ENCODE assay signal across 8 cellular contexts in genomic region chr1:109075531-109076490, GRCh38.
DNase-seq lines count a peak whose midpoint lies in the region; ATAC-seq and TF ChIP-seq lines count a peak whose summit lies in the region.

Gene TAF13, minus strand, starts transcription at chr1:109076003. Its CDS starts 56 bp downstream, at chr1:109075947.

- DNase-seq in AG10803 (ENCODE audit: low read depth) (peak; percentile 97), NCI-H345 treated with DMSO at 0.1 percent for 48 hours (lab: John Stamatoyannopoulos, UW; ENCODE audit: unreplicated experiment) (peak; percentile 94), cerebellar cortex (ENCODE audit: low spot score) (peak; percentile 96), islet precursor cell (peak; percentile 98)
- DNase-seq in stimulated activated CD4-positive, alpha-beta T cell treated with anti-CD3 and anti-CD28 coated beads, Interleukin-12 subunit alpha, Interleukin-12 subunit beta, amount 100 ng/mL, for 48 hours (ENCODE audit: low read depth in 2 of 3, low spot score in 1 of 3), result peak; percentile 78 to 88 (median 79)

- H3K4me3 ChIP-seq in AG10803 (ENCODE audit: low read length), result peak within 1 kb of the TSS; percentile 100

- ATAC-seq in GM19023 (IDR thresholded peaks at IDR 0.05; ENCODE audit: unreplicated experiment) (peak; percentile 100), HG03280 (IDR thresholded peaks at IDR 0.05; ENCODE audit: unreplicated experiment) (peak; percentile 100)
- ATAC-seq in activated CD4-positive, CD25-positive, alpha-beta regulatory T cell treated with anti-CD3 and anti-CD28 coated beads, Interleukin-2, amount 50 U/mL, for 24 hours, result peak; percentile 100

- TF ChIP-seq CTCF in AG10803 (conservative IDR thresholded peaks at IDR 0.05; ENCODE audit: low read length), result peak; percentile 25

Comparison
In these comparisons a context has a peak if more than half of its experiments do, and no peak if none do; other contexts are left out.
1. Peak in every context shown above with its lines: DNase-seq, ATAC-seq and H3K4me3 ChIP-seq.